25 cellular contexts compared by ENCODE assay signal in genomic region chr2:221077799-221078198, GRCh38.
DNase-seq lines count a peak whose midpoint lies in the region; ATAC-seq, FAIRE-seq and TF ChIP-seq lines count a peak whose summit lies in the region.
"Had no signal": no experiment of that assay in that cellular context is flagged by ENCODE, and none has a peak within 500 bp of the region (broad histone marks: within the 10 kb centered on the region; RNA-seq: fewer than 3 reads in every experiment).

No MANE protein-coding gene starts in this region.

- no peak overlapping the region for H3K56ac ChIP-seq in IMR-90 (ENCODE audit: extremely low read depth, insufficient read depth, low read length)

- in situ Hi-C loops in HepG2 (cut with HindIII; ENCODE audit: extremely low pct_ligation_motif_present, low pct_unique_long_range_greater_than_20kb), result no loop called here
- in situ Hi-C loops in IMR-90 (cut with MboI; ENCODE audit: low sequenced_read_pairs), result no loop called here

- no peak overlapping the region for H2BK15ac ChIP-seq in IMR-90 (ENCODE audit: low read depth, low read length)

- TF ChIP-seq CTCF in HepG2 (CRISPR knock-in tag; IDR thresholded peaks at IDR 0.05) (no peak), right lobe of liver (IDR thresholded peaks at IDR 0.05) (no peak), IMR-90 (conservative IDR thresholded peaks at IDR 0.05; ENCODE audit: low read depth, low read length) (no peak), neural crest cell (conservative IDR thresholded peaks at IDR 0.05) (no peak)

- H3K18ac ChIP-seq in IMR-90 (ENCODE audit: low read depth, low read length), result no peak overlapping the region

- dilution Hi-C loops in IMR-90 (cut with HindIII; ENCODE audit: low sequenced_read_pairs, unreplicated experiment), result no loop called here

- no peaks in the 10 kb centered on the region for H3K36me3 Mint-ChIP-seq in neural crest cell (ENCODE audit: low read depth)
- H3K36me3 Mint-ChIP-seq in activated naive CD4-positive, alpha-beta T cell treated with anti-CD3 and anti-CD28 coated beads for 36 hours (ENCODE audit: low read depth), result no peaks in the 10 kb centered on the region
- H3K36me3 Mint-ChIP-seq: CD14-positive monocyte; CD4-positive, alpha-beta memory T cell; CD4-positive, CD25-positive, alpha-beta regulatory T cell; CD8-positive, alpha-beta memory T cell had no signal

- CTCF ChIA-PET in HepG2 (lab: Yijun Ruan, JAX; ENCODE audit: low intra/inter-chr PET ratio, low total read pairs), result no interaction called here
- CTCF ChIA-PET in IMR-90 (lab: Yijun Ruan, JAX), result no interaction called here
- CTCF ChIA-PET in activated naive CD4-positive, alpha-beta T cell treated with anti-CD3 and anti-CD28 coated beads for 36 hours (lab: Charles Lee), result no interaction called here

- H3K4me1 ChIP-seq in HepG2 (ENCODE audit: insufficient read depth, low read length) (no peaks in the 10 kb centered on the region), right lobe of liver (no peaks in the 10 kb centered on the region), IMR-90 (ENCODE audit: control insufficient read depth, insufficient read depth, low read length) (peaks cover 6% of the 10 kb centered on the region; the same call in 1 of the 2 replicates)
- H3K4me1 ChIP-seq: BE2C, BLaER1 had no signal

- no peak overlapping the region for H2BK5ac ChIP-seq in IMR-90 (ENCODE audit: low read depth, low read length, poor library complexity, severe bottlenecking)

- no peak overlapping the region for H2AK9ac ChIP-seq in IMR-90 (replicated peaks; ENCODE audit: low read depth, low read length, poor library complexity)

- DNase-seq in HepG2 (ENCODE audit: low spot score) (no peak), right lobe of liver (no peak), IMR-90 (no peak), neural crest cell (ENCODE audit: low read depth, low spot score) (no peak), NCI-H2227 (lab: John Stamatoyannopoulos, UW; ENCODE audit: unreplicated experiment) (no peak)
- no peak for DNase-seq in activated naive CD4-positive, alpha-beta T cell treated with anti-CD3 and anti-CD28 coated beads for 36 hours
- DNase-seq: ACHN; BE2C; CD4-positive, alpha-beta memory T cell; CD4-positive, CD25-positive, alpha-beta regulatory T cell; CD8-positive, alpha-beta memory T cell; COR-L47; DMS 273 treated with DMSO at 0.1 percent for 48 hours; DMS153; DMS53; DMS79; DND-41; EL; GDM1 had no signal

- no peak for TF ChIP-seq EP300 in HepG2 (IDR thresholded peaks at IDR 0.05; ENCODE audit: low read depth in 2 of 2, low read length in 2 of 2)
- TF ChIP-seq EP300 in HepG2 (CRISPR knock-in tag; IDR thresholded peaks at IDR 0.05; ENCODE audit: borderline replicate concordance), result no peak

- peaks cover 5% of the 10 kb centered on the region for H3K9me3 Mint-ChIP-seq in neural crest cell
- H3K9me3 Mint-ChIP-seq in activated naive CD4-positive, alpha-beta T cell treated with anti-CD3 and anti-CD28 coated beads for 36 hours, result peaks cover 2% of the 10 kb centered on the region
- H3K9me3 Mint-ChIP-seq: CD8-positive, alpha-beta memory T cell had no signal

- intact Hi-C loops in HepG2 (cut with micrococcal nuclease; ENCODE audit: unreplicated experiment) (no loop called here), right lobe of liver (cut with DNase I) (no loop called here), IMR-90 (cut with micrococcal nuclease) (loop anchor here (10.0 kb wide), 2 partner anchors 393 to 497 kb away; partner anchors contain the start of gene EPHA4)
- intact Hi-C loops in activated naive CD4-positive, alpha-beta T cell treated with anti-CD3 and anti-CD28 coated beads for 36 hours (cut with micrococcal nuclease), result no loop called here

- POLR2A ChIA-PET in HepG2 (lab: Yijun Ruan, JAX), result no interaction called here
- POLR2A ChIA-PET in IMR-90 (lab: Charles Lee; ENCODE audit: unreplicated experiment), result no interaction called here

- no peak overlapping the region for H4K5ac ChIP-seq in IMR-90 (ENCODE audit: low read depth, low read length)

- no peak overlapping the region for H3K14ac ChIP-seq in IMR-90 (replicated peaks; ENCODE audit: low read depth, low read length)

- H2AK5ac ChIP-seq in IMR-90 (ENCODE audit: low read depth, low read length), result no peak overlapping the region

- H4K8ac ChIP-seq in IMR-90 (ENCODE audit: low read depth in 2 of 2, low read length in 2 of 2), result no peak overlapping the region

- TF ChIP-seq RAD21 in HepG2 (CRISPR knock-in tag; IDR thresholded peaks at IDR 0.05) (no peak), IMR-90 (IDR thresholded peaks at IDR 0.05; ENCODE audit: low read length) (no peak)

- WGBS in HepG2 (ENCODE audit: low lambda C conversion rate), result 2% methylated on average over 3 of the region's 3 CpGs
- 47% methylated on average over 3 of the region's 3 CpGs for WGBS in right lobe of liver (ENCODE audit: insufficient coverage, low coverage, low lambda C conversion rate, missing lambda C conversion rate)
- WGBS in IMR-90 (ENCODE audit: extremely low coverage in 2 of 2, insufficient read length in 1 of 2), 2 experiments, result no CpG with 5 or more reads among the region's 3 CpGs

- no peak overlapping the region; the same call in 1 of the 2 replicates for H2BK120ac ChIP-seq in IMR-90 (ENCODE audit: low read depth, low read length)

- no peaks in the 10 kb centered on the region for H3K4me1 Mint-ChIP-seq in neural crest cell
- H3K4me1 Mint-ChIP-seq in activated naive CD4-positive, alpha-beta T cell treated with anti-CD3 and anti-CD28 coated beads for 36 hours (ENCODE audit: low read depth), result no peaks in the 10 kb centered on the region
- H3K4me1 Mint-ChIP-seq: CD14-positive monocyte; CD4-positive, CD25-positive, alpha-beta regulatory T cell; CD8-positive, alpha-beta memory T cell had no signal

- H3K4me3 ChIP-seq in HepG2 (replicated peaks in 1 of 3; ENCODE audit: insufficient read depth in 1 of 3, low read depth in 2 of 3, low read length in 3 of 3) (no peak overlapping the region), right lobe of liver (no peak overlapping the region), IMR-90 (ENCODE audit: insufficient read depth, low read depth, low read length) (no peak overlapping the region)
- H3K4me3 ChIP-seq: BLaER1, GM12878 had no signal

- no peak for ATAC-seq in HepG2
- no peak for ATAC-seq in right lobe of liver
- ATAC-seq in IMR-90 (ENCODE audit: low read depth), result no peak
- ATAC-seq: GM12878 had no signal

- H3K4ac ChIP-seq in IMR-90 (ENCODE audit: low read depth, low read length), result no peak overlapping the region

- no peaks in the 10 kb centered on the region for H3K27me3 ChIP-seq in HepG2 (ENCODE audit: control insufficient read depth in 1 of 2, insufficient read depth in 2 of 2, low read length in 2 of 2)
- no peaks in the 10 kb centered on the region for H3K27me3 ChIP-seq in right lobe of liver
- no peaks in the 10 kb centered on the region for H3K27me3 ChIP-seq in IMR-90 (ENCODE audit: control insufficient read depth, insufficient read depth, low read length)
- H3K27me3 ChIP-seq: BE2C, BLaER1 had no signal

- no peak overlapping the region for H3K23ac ChIP-seq in IMR-90 (ENCODE audit: low read depth, low read length)

- H3K27ac ChIP-seq in HepG2 (ENCODE audit: extremely low read length, insufficient read depth, low read length), result no peak overlapping the region
- H3K27ac ChIP-seq in right lobe of liver, result no peak overlapping the region
- H3K27ac ChIP-seq in IMR-90 (ENCODE audit: insufficient read depth, low read length), result no peak overlapping the region
- H3K27ac ChIP-seq: 22Rv1, BLaER1 had no signal

- no TSS peak for BruUV-seq in HepG2 (replicated peaks; lab: Mats Ljungman, UMichigan)
- BruUV-seq in IMR-90 (replicated peaks; lab: Mats Ljungman, UMichigan), result no TSS peak

- H3K4me2 ChIP-seq in HepG2 (ENCODE audit: low read depth, low read length), result no peak overlapping the region
- H3K4me2 ChIP-seq in IMR-90 (ENCODE audit: low read depth, low read length), result no peak overlapping the region
- H3K4me2 ChIP-seq: BLaER1 had no signal

- H4K20me1 ChIP-seq in HepG2 (ENCODE audit: insufficient read depth, low read length) (no peaks in the 10 kb centered on the region), IMR-90 (ENCODE audit: insufficient read depth, low read length) (no peaks in the 10 kb centered on the region)
- H4K20me1 ChIP-seq: BLaER1 had no signal

- H3K9me3 ChIP-seq in HepG2 (ENCODE audit: low read length) (peaks cover 43% of the 10 kb centered on the region), right lobe of liver (no peaks in the 10 kb centered on the region), IMR-90 (ENCODE audit: control insufficient read depth, insufficient read depth, low read length) (no peaks in the 10 kb centered on the region)
- H3K9me3 ChIP-seq: BE2C, BLaER1 had no signal

- H3K9me1 ChIP-seq in IMR-90 (ENCODE audit: insufficient read depth, low read length), result peaks cover 6% of the 10 kb centered on the region; the same call in 1 of the 2 replicates

- H3K79me2 ChIP-seq in HepG2 (ENCODE audit: insufficient read depth, low read length), result no peaks in the 10 kb centered on the region

- H3K9ac ChIP-seq in HepG2 (ENCODE audit: insufficient read depth, low read depth, low read length) (no peak overlapping the region), IMR-90 (ENCODE audit: low read depth, low read length) (no peak overlapping the region)
- H3K9ac ChIP-seq: BLaER1 had no signal

- H3K4me3 Mint-ChIP-seq in neural crest cell, result no peak overlapping the region
- no peak overlapping the region for H3K4me3 Mint-ChIP-seq in activated naive CD4-positive, alpha-beta T cell treated with anti-CD3 and anti-CD28 coated beads for 36 hours
- H3K4me3 Mint-ChIP-seq: CD14-positive monocyte; CD4-positive, alpha-beta memory T cell; CD4-positive, CD25-positive, alpha-beta regulatory T cell; CD8-positive, alpha-beta memory T cell had no signal

- no peak overlapping the region; the same call in none of the 2 replicates for H2BK20ac ChIP-seq in IMR-90 (ENCODE audit: low read depth, low read length)

- H3K27ac Mint-ChIP-seq in neural crest cell (ENCODE audit: unreplicated experiment), result peak overlapping the region; percentile 4
- no peak overlapping the region for H3K27ac Mint-ChIP-seq in activated naive CD4-positive, alpha-beta T cell treated with anti-CD3 and anti-CD28 coated beads for 36 hours
- H3K27ac Mint-ChIP-seq: CD14-positive monocyte; CD4-positive, alpha-beta memory T cell; CD4-positive, CD25-positive, alpha-beta regulatory T cell; CD8-positive, alpha-beta memory T cell had no signal

- H3K79me1 ChIP-seq in IMR-90 (ENCODE audit: low read depth in 1 of 2, low read length in 2 of 2), result no peaks in the 10 kb centered on the region

- no peak overlapping the region for H4K91ac ChIP-seq in IMR-90 (ENCODE audit: insufficient read depth, low read depth, low read length)

- H3K36me3 ChIP-seq in HepG2 (replicated peaks in 1 of 2; ENCODE audit: control insufficient read depth in 1 of 2, insufficient read depth in 2 of 2, low read length in 2 of 2) (no peaks in the 10 kb centered on the region), right lobe of liver (no peaks in the 10 kb centered on the region), IMR-90 (ENCODE audit: control insufficient read depth, insufficient read depth, low read length) (no peaks in the 10 kb centered on the region)
- H3K36me3 ChIP-seq: BE2C, BLaER1 had no signal

- no peak for TF ChIP-seq POLR2A in HepG2 (IDR thresholded peaks at IDR 0.05; ENCODE audit: insufficient read depth in 1 of 2, low read depth in 2 of 2, low read length in 2 of 2)
- no peak for TF ChIP-seq POLR2A in right lobe of liver (IDR thresholded peaks at IDR 0.05)
- no peak for TF ChIP-seq POLR2A in IMR-90 (IDR thresholded peaks at IDR 0.05; ENCODE audit: low read depth, low read length)

- FAIRE-seq in HepG2 (lab: Jason Lieb, UNC), result no peak
- FAIRE-seq: GM12878, GM12892, GM18507 had no signal

- H3K27me3 Mint-ChIP-seq in neural crest cell (ENCODE audit: low read depth), result no peaks in the 10 kb centered on the region
- peaks cover 8% of the 10 kb centered on the region for H3K27me3 Mint-ChIP-seq in activated naive CD4-positive, alpha-beta T cell treated with anti-CD3 and anti-CD28 coated beads for 36 hours (ENCODE audit: low read depth)
- H3K27me3 Mint-ChIP-seq: CD4-positive, CD25-positive, alpha-beta regulatory T cell had no signal

- H2AFZ ChIP-seq in HepG2 (ENCODE audit: low read length) (no peak overlapping the region), IMR-90 (replicated peaks; ENCODE audit: low read length, poor library complexity) (no peak overlapping the region)
